ENCODE assay signal across 18 cellular contexts in the genomic region with DNA sequence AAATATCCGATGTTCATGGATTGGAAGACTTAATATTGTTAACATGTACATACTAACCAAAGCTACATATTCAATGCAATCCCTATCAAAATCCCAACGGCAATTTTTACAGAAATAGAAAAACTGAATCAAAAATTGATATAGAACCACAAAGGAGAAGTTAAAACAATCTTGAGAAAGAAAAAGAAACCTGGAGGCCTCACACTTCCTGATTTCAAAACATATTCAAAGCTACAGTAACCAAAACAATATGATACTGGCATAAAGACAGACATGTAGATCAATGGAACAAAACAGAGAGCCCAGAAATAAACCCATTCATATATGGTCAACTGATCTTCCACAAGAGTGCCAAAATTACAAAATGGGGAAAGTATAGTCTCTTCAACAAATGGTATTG.
"Had no signal": no experiment of that assay in that cellular context is flagged by ENCODE, and none has a peak within 500 bp of the region (broad histone marks: within the 10 kb centered on the region; RNA-seq: fewer than 3 reads in every experiment).

No MANE protein-coding gene starts in this region.

- H3K4me3 ChIP-seq: adrenal gland, lower lobe of right lung, prostate gland, skin epidermis, tibial nerve had no signal

- H3K36me3 Mint-ChIP-seq: activated naive CD4-positive, alpha-beta T cell treated with anti-CD3 and anti-CD28 coated beads, Interleukin-2, amount 50 U/mL, for 24 hours; mesothelial cell of epicardium had no signal

- H3K27ac ChIP-seq: adrenal gland, lower lobe of right lung, prostate gland, skin epidermis, tibial nerve had no signal

- H3K27me3 Mint-ChIP-seq: activated naive CD4-positive, alpha-beta T cell treated with anti-CD3 and anti-CD28 coated beads, Interleukin-2, amount 50 U/mL, for 24 hours had no signal

- ATAC-seq: activated CD8-positive, alpha-beta T cell treated with anti-CD3 and anti-CD28 coated beads, Interleukin-2, amount 10 ng/mL, durations not matched to agents 7 days and 5 days; lower lobe of right lung; right cardiac atrium had no signal

- H3K36me3 ChIP-seq: adrenal gland, lower lobe of right lung, prostate gland, tibial nerve had no signal

- H3K9me3 ChIP-seq: adrenal gland, lower lobe of right lung, prostate gland, tibial nerve had no signal

- H3K9me3 Mint-ChIP-seq: activated naive CD4-positive, alpha-beta T cell treated with anti-CD3 and anti-CD28 coated beads, Interleukin-2, amount 50 U/mL, for 24 hours had no signal

- DNase-seq: activated CD4-positive, alpha-beta T cell treated with anti-CD3 and anti-CD28 coated beads for 48 hours; activated CD8-positive, alpha-beta memory T cell treated with anti-CD3 and anti-CD28 coated beads, Interleukin-2, amount 50 U/mL, for 4 hours; activated CD8-positive, alpha-beta T cell treated with anti-CD3 and anti-CD28 coated beads, Interleukin-2, amount 10 ng/mL, durations not matched to agents 7 days and 5 days; activated effector memory CD4-positive, alpha-beta T cell treated with anti-CD3 and anti-CD28 coated beads, Interleukin-2, amount 50 U/mL, for 16 hours; activated T-cell treated with anti-CD3 and anti-CD28 coated beads, Interleukin-2, amount 50 U/mL, for 48 hours; adrenal gland; head of caudate nucleus; lower lobe of right lung; right cardiac atrium; stimulated activated CD4-positive, alpha-beta T cell treated with anti-CD3 and anti-CD28 coated beads, Interleukin-15, amount 100 ng/mL, for 24 hours; stimulated activated CD4-positive, alpha-beta T cell treated with anti-CD3 and anti-CD28 coated beads, Interleukin-4, amount 100 ng/mL, for 1 hour; stimulated activated naive CD4-positive, alpha-beta T cell; T1000 had no signal

- H3K4me1 ChIP-seq: lower lobe of right lung, prostate gland had no signal

- H3K27me3 ChIP-seq: adrenal gland, tibial nerve had no signal

- H3K27ac Mint-ChIP-seq: activated CD8-positive, alpha-beta T cell treated with anti-CD3 and anti-CD28 coated beads, Interleukin-2, amount 10 ng/mL, durations not matched to agents 7 days and 5 days; mesothelial cell of epicardium had no signal

- H3K4me3 Mint-ChIP-seq: activated CD8-positive, alpha-beta T cell treated with anti-CD3 and anti-CD28 coated beads, Interleukin-2, amount 10 ng/mL, durations not matched to agents 7 days and 5 days; activated naive CD4-positive, alpha-beta T cell treated with anti-CD3 and anti-CD28 coated beads, Interleukin-2, amount 50 U/mL, for 24 hours; mesothelial cell of epicardium had no signal
